ENCODE assay signal across 22 cellular contexts in the genomic region with DNA sequence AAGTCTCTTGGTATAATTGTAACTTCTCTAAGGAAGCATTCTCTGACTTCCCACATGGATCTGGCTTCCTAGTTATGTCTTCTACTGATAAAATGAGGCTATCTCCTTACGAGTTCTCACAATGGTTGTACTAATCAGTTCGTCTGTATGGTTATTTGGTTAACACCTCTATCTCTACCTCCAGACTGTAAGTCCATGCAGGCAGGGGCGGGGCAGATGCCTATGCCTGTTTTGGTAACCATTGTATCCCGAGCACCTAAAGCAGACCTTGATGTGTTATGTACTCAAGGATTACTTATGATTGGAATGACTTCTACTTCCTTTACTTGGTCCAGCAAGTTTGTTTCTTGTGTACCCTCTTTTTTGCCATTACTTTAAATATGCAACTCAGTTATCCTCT.
"Had no signal": no experiment of that assay in that cellular context is flagged by ENCODE, and none has a peak within 500 bp of the region (broad histone marks: within the 10 kb centered on the region; RNA-seq: fewer than 3 reads in every experiment).

No MANE protein-coding gene starts in this region.

- H3K4me1 Mint-ChIP-seq: IgD-negative memory B cell had no signal

- H3K27ac ChIP-seq: RWPE1 had no signal

- H3K27ac Mint-ChIP-seq: IgD-negative memory B cell had no signal

- H3K4me3 Mint-ChIP-seq: IgD-negative memory B cell had no signal

- DNase-seq: KBM-7, MV-4-11, NCI-H1092, NCI-H1105 treated with DMSO at 0.1 percent for 48 hours, NCI-H1417 treated with DMSO at 0.1 percent for 48 hours, NCI-H146, NCI-H1694 treated with DMSO at 0.1 percent for 48 hours, NCI-H1930, NCI-H2081, NCI-H2107, NCI-H226, NCI-H446, NCI-H510A, NCI-H524 treated with DMSO at 0.1 percent for 48 hours, NCI-H69, NCI-H774, PC-3, SHP77, SK-N-SH, SW 1271 had no signal

- H3K9me3 ChIP-seq: SK-N-SH had no signal
